1 cellular context compared by ENCODE assay signal in the genomic region with DNA sequence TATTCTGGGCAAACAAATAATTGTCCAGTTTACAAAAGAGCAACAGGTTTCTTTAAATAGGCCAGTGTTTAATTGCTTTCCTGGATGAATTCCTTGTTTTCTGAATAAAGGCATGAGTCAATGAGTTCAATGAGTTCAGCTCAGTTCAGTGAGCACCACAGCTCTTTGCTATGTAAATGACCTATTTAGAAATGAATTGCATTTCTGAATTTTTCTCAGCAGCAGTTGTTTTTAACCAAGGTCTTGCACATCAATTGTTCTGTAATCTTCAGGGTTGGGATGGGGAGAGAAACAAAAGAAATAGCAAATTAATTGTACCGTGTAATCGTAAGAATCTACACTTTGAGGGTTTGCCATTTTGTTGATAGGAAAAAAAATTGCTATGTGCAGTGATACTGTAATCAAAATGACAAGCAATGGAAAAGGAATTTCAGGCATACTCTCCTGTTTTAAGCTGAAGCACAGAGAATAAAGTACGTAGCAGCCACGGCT.
TF ChIP-seq lines count a peak whose summit lies in the region.

No MANE protein-coding gene starts in this region.

TF ChIP-seq in IMR-90, 13 proteins besides CTCF, POLR2A, EP300 and RAD21:
- TF ChIP-seq CHD1 (IDR thresholded peaks at IDR 0.05; ENCODE audit: low read depth, low read length) = no peak
- TF ChIP-seq NFE2L2 (IDR thresholded peaks at IDR 0.05; ENCODE audit: low read depth, low read length) = no peak
- TF ChIP-seq, protein P1, sequence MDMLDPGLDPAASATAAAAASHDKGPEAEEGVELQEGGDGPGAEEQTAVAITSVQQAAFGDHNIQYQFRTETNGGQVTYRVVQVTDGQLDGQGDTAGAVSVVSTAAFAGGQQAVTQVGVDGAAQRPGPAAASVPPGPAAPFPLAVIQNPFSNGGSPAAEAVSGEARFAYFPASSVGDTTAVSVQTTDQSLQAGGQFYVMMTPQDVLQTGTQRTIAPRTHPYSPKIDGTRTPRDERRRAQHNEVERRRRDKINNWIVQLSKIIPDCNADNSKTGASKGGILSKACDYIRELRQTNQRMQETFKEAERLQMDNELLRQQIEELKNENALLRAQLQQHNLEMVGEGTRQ (IDR thresholded peaks at IDR 0.05; ENCODE audit: low read depth, low read length) = no peak
- TF ChIP-seq, protein P2, sequence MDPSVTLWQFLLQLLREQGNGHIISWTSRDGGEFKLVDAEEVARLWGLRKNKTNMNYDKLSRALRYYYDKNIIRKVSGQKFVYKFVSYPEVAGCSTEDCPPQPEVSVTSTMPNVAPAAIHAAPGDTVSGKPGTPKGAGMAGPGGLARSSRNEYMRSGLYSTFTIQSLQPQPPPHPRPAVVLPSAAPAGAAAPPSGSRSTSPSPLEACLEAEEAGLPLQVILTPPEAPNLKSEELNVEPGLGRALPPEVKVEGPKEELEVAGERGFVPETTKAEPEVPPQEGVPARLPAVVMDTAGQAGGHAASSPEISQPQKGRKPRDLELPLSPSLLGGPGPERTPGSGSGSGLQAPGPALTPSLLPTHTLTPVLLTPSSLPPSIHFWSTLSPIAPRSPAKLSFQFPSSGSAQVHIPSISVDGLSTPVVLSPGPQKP (IDR thresholded peaks at IDR 0.05; ENCODE audit: borderline replicate concordance, low read depth, low read length) = no peak
- TF ChIP-seq MAZ (IDR thresholded peaks at IDR 0.05; ENCODE audit: borderline replicate concordance, low read depth, low read length) = no peak
- TF ChIP-seq FOS (IDR thresholded peaks at IDR 0.05; ENCODE audit: low read depth, low read length) = no peak
- no peak for TF ChIP-seq SMC3 (IDR thresholded peaks at IDR 0.05; ENCODE audit: low read depth, low read length)
- TF ChIP-seq RCOR1 (IDR thresholded peaks at IDR 0.05; ENCODE audit: insufficient replicate concordance, low read length) = no peak
- no peak for TF ChIP-seq CEBPB (IDR thresholded peaks at IDR 0.05; ENCODE audit: low read depth, low read length)
